ENCODE assay signal across 8 cellular contexts in the genomic region with DNA sequence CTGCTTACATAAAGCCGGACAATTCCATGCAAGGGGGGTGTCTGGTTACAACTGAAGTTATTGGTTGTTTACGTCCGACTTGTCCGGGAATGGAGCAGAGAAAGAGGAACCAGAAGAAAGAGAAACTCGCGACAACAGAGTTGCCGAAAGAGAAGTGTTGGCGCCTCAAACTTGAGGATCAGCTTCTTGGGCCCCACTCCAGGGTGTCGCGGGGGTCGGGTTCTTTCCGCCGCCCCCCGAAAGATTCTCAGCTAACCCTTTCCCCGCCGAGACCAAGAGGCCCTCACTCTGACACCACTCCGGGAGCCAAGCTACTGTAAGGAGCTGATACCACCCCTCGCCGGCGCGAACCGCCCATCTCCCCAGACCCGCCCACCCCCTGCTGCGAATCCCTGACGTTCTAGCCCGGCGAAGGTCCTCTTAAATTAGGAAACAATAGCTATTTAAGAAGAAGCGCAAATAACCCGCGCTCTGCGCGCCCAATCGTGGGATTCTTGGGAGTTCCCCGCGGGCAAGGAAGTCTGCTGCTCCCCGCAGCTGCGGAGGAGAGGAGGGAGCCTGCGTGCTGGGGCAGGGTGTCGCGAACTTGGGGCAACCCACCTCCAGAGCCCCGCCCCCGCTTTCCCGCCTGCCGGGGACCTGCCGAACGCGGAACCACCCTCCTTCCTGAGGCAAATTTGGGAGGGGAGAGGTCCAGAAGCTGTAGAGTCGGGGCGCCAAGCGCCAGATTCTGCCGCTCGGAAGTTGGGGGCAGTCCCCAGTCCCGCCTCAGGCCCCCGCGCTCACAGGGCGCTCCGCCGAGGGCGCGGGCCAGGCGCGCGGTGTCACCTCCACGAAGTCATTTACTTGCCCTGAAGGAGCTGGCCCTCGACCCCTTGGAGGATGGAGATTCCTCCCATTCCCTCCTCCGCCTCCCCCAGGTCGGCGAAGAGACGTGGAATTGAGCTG. TPM values are rescaled to one million over a fixed set of nuclear protein-coding genes. Genes with fewer than 3 reads are reported as not detected.
DNase-seq lines count a peak whose midpoint lies in the region; ATAC-seq, FAIRE-seq and TF ChIP-seq lines count a peak whose summit lies in the region.

No MANE protein-coding gene starts in this region.

- no peak overlapping the region for H2BK120ac ChIP-seq in H1 (replicated peaks; ENCODE audit: low read depth, low read length)

- H3K18ac ChIP-seq in H1 (ENCODE audit: extremely low read depth, low read length): no peak overlapping the region

- H3K4me3 ChIP-seq in Peyer's patch (peak overlapping the region; percentile 32 to 47 (median 42)), H1 (ENCODE audit: extremely low read depth in 1 of 4, insufficient read depth in 2 of 4, low read depth in 3 of 4, low read length in 4 of 4) (peak overlapping the region; percentile 41 to 72 (median 66)), muscle layer of duodenum (ENCODE audit: low read depth in 1 of 2, low read length in 2 of 2) (peak overlapping the region; percentile 42 to 55)

- no peak overlapping the region for H3K27ac ChIP-seq in Peyer's patch
- H3K27ac ChIP-seq in H1 (ENCODE audit: low read depth, low read length): no peak overlapping the region
- H3K27ac ChIP-seq in muscle layer of duodenum (ENCODE audit: low read length): no peak overlapping the region

- no peak overlapping the region for H4K91ac ChIP-seq in H1 (replicated peaks; ENCODE audit: insufficient read length, low read length)

- peak overlapping the region; percentile 86 to 88 for H3K4me2 ChIP-seq in H1 (ENCODE audit: insufficient read depth in 1 of 2, low read depth in 2 of 2, low read length in 2 of 2)

- peak overlapping the region; percentile 76; the same call in 1 of the 2 replicates for H2BK20ac ChIP-seq in H1 (ENCODE audit: low read length)

- H3K4ac ChIP-seq in H1 (replicated peaks; ENCODE audit: insufficient read length, low read depth, low read length): no peak overlapping the region

- H2BK15ac ChIP-seq in H1 (ENCODE audit: low read length): no peak overlapping the region

- ATAC-seq in activated CD4-positive, CD25-positive, alpha-beta regulatory T cell treated with anti-CD3 and anti-CD28 coated beads, Interleukin-2, amount 50 U/mL, for 24 hours: peak; percentile 26 to 40
- no peak for ATAC-seq in GM21367 (IDR thresholded peaks at IDR 0.05; ENCODE audit: unreplicated experiment)

- TF ChIP-seq CTCF in Peyer's patch (IDR thresholded peaks at IDR 0.05) (no peak), H1 (IDR thresholded peaks at IDR 0.05; ENCODE audit: control extremely low read depth in 1 of 3, insufficient read depth in 1 of 3, low read depth in 1 of 3, low read length in 3 of 3) (no peak)

- TF ChIP-seq POLR2A in Peyer's patch (IDR thresholded peaks at IDR 0.05) (no peak), H1 (IDR thresholded peaks at IDR 0.05; ENCODE audit: control extremely low read depth in 1 of 2, low read depth in 2 of 2, low read length in 2 of 2) (no peak)

- H3K9me3 ChIP-seq in Peyer's patch (no peaks in the 10 kb centered on the region), H1 (ENCODE audit: insufficient read depth in 2 of 2, low read depth in 1 of 2, low read length in 1 of 2) (no peaks in the 10 kb centered on the region), muscle layer of duodenum (ENCODE audit: control insufficient read depth in 1 of 2, low read length in 2 of 2) (no peaks in the 10 kb centered on the region)

- no peak for DNase-seq in activated CD4-positive, CD25-positive, alpha-beta regulatory T cell treated with anti-CD3 and anti-CD28 coated beads, Interleukin-2, amount 50 U/mL, for 72 hours
- DNase-seq in Peyer's patch (peak in 1 of 3 donors; percentile 51), H1 (ENCODE audit: low read depth in 1 of 2, low spot score in 2 of 2) (peak in 1 of 2 experiments; percentile 84), COLO829 (ENCODE audit: low spot score) (no peak), SW 1271 (lab: John Stamatoyannopoulos, UW) (no peak)

- no peaks in the 10 kb centered on the region for H3K36me3 ChIP-seq in Peyer's patch
- no peaks in the 10 kb centered on the region for H3K36me3 ChIP-seq in H1 (ENCODE audit: control insufficient read depth in 2 of 4, insufficient read depth in 4 of 4, low read length in 3 of 4)
- H3K36me3 ChIP-seq in muscle layer of duodenum (ENCODE audit: control insufficient read depth in 1 of 2, insufficient read depth in 2 of 2, low read length in 2 of 2): no peaks in the 10 kb centered on the region

- peaks cover 0 to 53% of the 10 kb centered on the region in 2 donors for H3K27me3 ChIP-seq in Peyer's patch
- peaks cover 48 to 71% (median 60%) of the 10 kb centered on the region in 4 experiments for H3K27me3 ChIP-seq in H1 (replicated peaks in 1 of 4; ENCODE audit: control insufficient read depth in 3 of 4, extremely low read depth in 1 of 4, insufficient read depth in 3 of 4, low read length in 3 of 4)
- peaks cover 56% of the 10 kb centered on the region for H3K27me3 ChIP-seq in muscle layer of duodenum (ENCODE audit: low read depth, low read length)

- 1% methylated on average over 61 of the region's 69 CpGs; no CpG with 5 or more reads in 1 of the 2 experiments for WGBS in H1 (ENCODE audit: extremely low coverage in 1 of 2, insufficient coverage in 1 of 2, insufficient read length in 1 of 2, insufficient replicate concordance in 2 of 2, low coverage in 1 of 2, low lambda C conversion rate in 2 of 2, missing lambda C conversion rate in 1 of 2), 2 experiments

- POLR2A ChIA-PET in H1 (lab: Charles Lee; ENCODE audit: partially characterized antibody): interaction anchor here (0.7 to 2.5 kb wide), 7 partner anchors 9 to 168 kb away, joined by 3 to 7 read pairs (median 4); a partner anchor contains a TSS

- peaks cover 6 to 29% (median 14%) of the 10 kb centered on the region in 4 donors for H3K4me1 ChIP-seq in Peyer's patch
- peaks cover 8 to 18% (median 10%) of the 10 kb centered on the region in 4 experiments for H3K4me1 ChIP-seq in H1 (replicated peaks in 1 of 4; ENCODE audit: control insufficient read depth in 3 of 4, insufficient read depth in 4 of 4, low read length in 3 of 4)
- H3K4me1 ChIP-seq in muscle layer of duodenum (ENCODE audit: control insufficient read depth in 1 of 2, insufficient read depth in 2 of 2, low read length in 2 of 2): peaks cover 6 to 33% of the 10 kb centered on the region in 2 donors

- peak overlapping the region; percentile 59 for H4K8ac ChIP-seq in H1 (ENCODE audit: extremely low read depth, insufficient read depth, low read length)

- H3K9ac ChIP-seq in H1 (replicated peaks in 1 of 4; ENCODE audit: extremely low read depth in 1 of 4, low read depth in 3 of 4, low read length in 3 of 4): peak overlapping the region in 2 of 4 experiments; percentile 1 to 39; a peak in 3 of 7 replicates

- peaks cover 6 to 11% of the 10 kb centered on the region in 2 experiments for H4K20me1 ChIP-seq in H1 (replicated peaks in 1 of 2; ENCODE audit: control insufficient read depth in 1 of 2, insufficient read depth in 2 of 2, low read length in 2 of 2)

- no peak overlapping the region for H3K56ac ChIP-seq in H1 (replicated peaks; ENCODE audit: insufficient read length, low read depth, low read length)

- CTCF ChIA-PET in H1 (lab: Charles Lee; ENCODE audit: partially characterized antibody): interaction anchor here (0.6 to 3.4 kb wide), 12 partner anchors 9 to 168 kb away, joined by 3 to 25 read pairs (median 3); a partner anchor contains a TSS

- H2AFZ ChIP-seq in H1 (ENCODE audit: low read length): peak overlapping the region; percentile 84; the same call in 1 of the 2 replicates

- no peak overlapping the region for H3K14ac ChIP-seq in H1 (ENCODE audit: insufficient read length)

- peak; percentile 13 for FAIRE-seq in H1 (lab: Jason Lieb, UNC)

- H3K79me2 ChIP-seq in H1 (ENCODE audit: control insufficient read depth in 1 of 2, insufficient read depth in 2 of 2, low read length in 2 of 2): no peaks in the 10 kb centered on the region

- no peak overlapping the region for H3K23ac ChIP-seq in H1 (ENCODE audit: insufficient read length)

- no peaks in the 10 kb centered on the region for H3K79me1 ChIP-seq in H1 (ENCODE audit: low read depth, low read length)

- no peak for TF ChIP-seq EP300 in H1 (IDR thresholded peaks at IDR 0.05; ENCODE audit: borderline replicate concordance in 1 of 2, low read depth in 2 of 2, low read length in 2 of 2)

- TF ChIP-seq RAD21 in H1 (IDR thresholded peaks at IDR 0.05 in 1 of 2, conservative IDR thresholded peaks at IDR 0.05 in 1 of 2; ENCODE audit: low read depth in 2 of 2, low read length in 2 of 2): no peak

- H4K5ac ChIP-seq in H1 (ENCODE audit: insufficient read length, low read depth, low read length): no peak overlapping the region

- H2AK5ac ChIP-seq in H1 (ENCODE audit: low read depth, low read length): no peak overlapping the region

- no peak overlapping the region; the same call in 1 of the 2 replicates for H2BK12ac ChIP-seq in H1 (ENCODE audit: low read depth, low read length)

- peaks cover 9% of the 10 kb centered on the region; the same call in 1 of the 2 replicates for H3K23me2 ChIP-seq in H1 (ENCODE audit: low read depth, low read length)

- H2BK5ac ChIP-seq in H1 (ENCODE audit: low read depth, low read length): peak overlapping the region; percentile 10; the same call in 1 of the 2 replicates

TF ChIP-seq in H1, 55 proteins besides CTCF, POLR2A, EP300 and RAD21 (continues in another document):
- TF ChIP-seq MAFK (IDR thresholded peaks at IDR 0.05; ENCODE audit: low read depth, low read length): no peak
- no peak for TF ChIP-seq TAF7 (optimal IDR thresholded peaks at IDR 0.05; ENCODE audit: borderline replicate concordance, low read depth, low read length)
- TF ChIP-seq POU5F1 (IDR thresholded peaks at IDR 0.05; ENCODE audit: low read depth, low read length): no peak
- TF ChIP-seq NRF1 (IDR thresholded peaks at IDR 0.05; ENCODE audit: low read depth, low read length): no peak
- no peak for TF ChIP-seq SP1 (IDR thresholded peaks at IDR 0.05; ENCODE audit: low read depth, low read length)
- no peak for TF ChIP-seq CTBP2 (IDR thresholded peaks at IDR 0.05; ENCODE audit: borderline replicate concordance, insufficient read depth, insufficient read length, low read length)
- 0 out of 2 replicates have a peak, but pooled peaks have one; percentile 3 for TF ChIP-seq PHF8 (conservative IDR thresholded peaks at IDR 0.05; ENCODE audit: low read depth, low read length)

RNA-seq across cellular contexts. Expression of a gene that starts 8.5 kb away (rescaled TPM):
- total RNA-seq in Peyer's patch: not detected
- 0.11 TPM in 2 replicates for total RNA-seq in H1 (2021; fragmentation: NEBNext Ultra II Directional; extraction: Animal tissue kit (Norgen Biotek cat#: 25700))
- polyA plus RNA-seq in H1 (2011; rRNA removed): 0.03 and 0.06 TPM in 2 replicates
- polyA plus RNA-seq in H1 (2011; cell fraction: cytosol; rRNA removed): 0.05 TPM
- 0.09 TPM for polyA plus RNA-seq in H1 (2011; cell fraction: nucleus; rRNA removed)
- polyA plus RNA-seq in H1 (2012, experiment 1 of 2): not detected in 4 replicates
- polyA plus RNA-seq in H1 (2012, experiment 2 of 2): not detected
- 0.04 TPM for polyA plus RNA-seq in H1 (2013, experiment 1 of 2)
- polyA plus RNA-seq in H1 (2013, experiment 2 of 2): 0.07 TPM
- not detected in 2 replicates for polyA minus RNA-seq in H1 (2011; rRNA and poly(A)+ RNA removed)
- polyA minus RNA-seq in H1 (2011; cell fraction: cytosol; rRNA and poly(A)+ RNA removed): not detected
- polyA minus RNA-seq in H1 (2011; cell fraction: nucleus; rRNA and poly(A)+ RNA removed): not detected
